27 cellular contexts compared by ENCODE assay signal in genomic region chr7:151893405-151893923, GRCh38.
"Had no signal": no experiment of that assay in that cellular context is flagged by ENCODE, and none has a peak within 500 bp of the region (broad histone marks: within the 10 kb centered on the region; RNA-seq: fewer than 3 reads in every experiment).

No MANE protein-coding gene starts in this region.

- H3K9ac ChIP-seq: SK-N-SH had no signal

- H3K9me3 Mint-ChIP-seq: activated naive CD4-positive, alpha-beta T cell treated with anti-CD3 and anti-CD28 coated beads, Interleukin-2, amount 10 ng/mL, durations not matched to agents 7 days and 5 days; activated naive CD8-positive, alpha-beta T cell treated with anti-CD3 and anti-CD28 coated beads for 36 hours; WTC11 had no signal

- H3K4me2 ChIP-seq: SK-N-SH had no signal

- H3K27me3 ChIP-seq: Peyer's patch, SJCRH30 had no signal

- H3K4me1 Mint-ChIP-seq: activated naive CD4-positive, alpha-beta T cell treated with anti-CD3 and anti-CD28 coated beads, Interleukin-2, amount 10 ng/mL, durations not matched to agents 7 days and 5 days; activated naive CD8-positive, alpha-beta T cell treated with anti-CD3 and anti-CD28 coated beads for 36 hours had no signal

- DNase-seq: activated CD4-positive, alpha-beta T cell treated with anti-CD3 and anti-CD28 coated beads for 48 hours; activated CD4-positive, alpha-beta T cell treated with anti-CD3 and anti-CD28 coated beads, Interleukin-2, amount 50 U/mL, for 4 hours; activated CD4-positive, CD25-positive, alpha-beta regulatory T cell treated with anti-CD3 and anti-CD28 coated beads, Interleukin-2, amount 50 U/mL, for 72 hours; activated CD8-positive, alpha-beta memory T cell treated with anti-CD3 and anti-CD28 coated beads, Interleukin-2, amount 50 U/mL, for 48 hours; activated CD8-positive, alpha-beta T cell treated with anti-CD3 and anti-CD28 coated beads, Interleukin-2, amount 10 ng/mL, durations not matched to agents 7 days and 5 days; activated gamma-delta T cell treated with Interleukin-2 at 50 U/mL for 16 hours; activated naive CD4-positive, alpha-beta T cell treated with anti-CD3 and anti-CD28 coated beads, Interleukin-2, amount 10 ng/mL, durations not matched to agents 7 days and 5 days; activated naive CD8-positive, alpha-beta T cell treated with anti-CD3 and anti-CD28 coated beads for 36 hours; activated T-cell treated with anti-CD3 and anti-CD28 coated beads, Interleukin-2, amount 50 U/mL, for 1 hour; Karpas-422; MM.1S; NCI-H1105 treated with DMSO at 0.1 percent for 48 hours; NCI-H146; NCI-H187 treated with DMSO at 0.1 percent for 48 hours; NCI-H2081 treated with DMSO at 0.1 percent for 48 hours; NCI-H2171 treated with DMSO at 0.1 percent for 48 hours; NCI-H226; NCI-H510A; NCI-H526 treated with DMSO at 0.1 percent for 48 hours; NCI-H82; NK-92 treated with Interleukin-12 subunit alpha and Interleukin-12 subunit beta, amount 100 ng/mL, for 24 hours; Peyer's patch; Right ventricle myocardium superior; SJCRH30; SK-N-SH had no signal

- H3K36me3 Mint-ChIP-seq: activated naive CD4-positive, alpha-beta T cell treated with anti-CD3 and anti-CD28 coated beads, Interleukin-2, amount 10 ng/mL, durations not matched to agents 7 days and 5 days; activated naive CD8-positive, alpha-beta T cell treated with anti-CD3 and anti-CD28 coated beads for 36 hours; WTC11 had no signal

- H3K27ac ChIP-seq: RWPE1, SJCRH30 had no signal

- H3K4me3 Mint-ChIP-seq: activated CD8-positive, alpha-beta T cell treated with anti-CD3 and anti-CD28 coated beads, Interleukin-2, amount 10 ng/mL, durations not matched to agents 7 days and 5 days; activated naive CD4-positive, alpha-beta T cell treated with anti-CD3 and anti-CD28 coated beads, Interleukin-2, amount 10 ng/mL, durations not matched to agents 7 days and 5 days; activated naive CD8-positive, alpha-beta T cell treated with anti-CD3 and anti-CD28 coated beads for 36 hours; WTC11 had no signal

- H3K9me3 ChIP-seq: Peyer's patch, SJCRH30, SK-N-SH had no signal

- ATAC-seq: activated CD8-positive, alpha-beta T cell treated with anti-CD3 and anti-CD28 coated beads, Interleukin-2, amount 10 ng/mL, durations not matched to agents 7 days and 5 days; WTC11 had no signal

- H3K36me3 ChIP-seq: Peyer's patch, SJCRH30 had no signal

- H3K4me3 ChIP-seq: Peyer's patch, SJCRH30 had no signal

- H3K27ac Mint-ChIP-seq: activated CD8-positive, alpha-beta T cell treated with anti-CD3 and anti-CD28 coated beads, Interleukin-2, amount 10 ng/mL, durations not matched to agents 7 days and 5 days; activated naive CD4-positive, alpha-beta T cell treated with anti-CD3 and anti-CD28 coated beads, Interleukin-2, amount 10 ng/mL, durations not matched to agents 7 days and 5 days; activated naive CD8-positive, alpha-beta T cell treated with anti-CD3 and anti-CD28 coated beads for 36 hours; WTC11 had no signal
